In genomic region chr1:35726814-35727433, GRCh38 we compare ENCODE assay signal across 8 cellular contexts. TPM values are rescaled to one million over a fixed set of nuclear protein-coding genes. Genes with fewer than 3 reads are reported as not detected.
DNase-seq lines count a peak whose midpoint lies in the region; ATAC-seq and TF ChIP-seq lines count a peak whose summit lies in the region.

No MANE protein-coding gene starts in this region.

- ATAC-seq in HG03565 (IDR thresholded peaks at IDR 0.05; ENCODE audit: unreplicated experiment) (no peak), HG03025 (IDR thresholded peaks at IDR 0.05; ENCODE audit: low FRiP score, unreplicated experiment) (no peak)

- H3K4me3 ChIP-seq in fibroblast of the aortic adventitia (ENCODE audit: low read depth, low read length) = no peak overlapping the region

- DNase-seq in DMS153 treated with DMSO at 0.1 percent for 48 hours (lab: John Stamatoyannopoulos, UW; ENCODE audit: unreplicated experiment) (peak; percentile 74), KBM-7 (peak; percentile 62), OCI-M1 (lab: John Stamatoyannopoulos, UW) (peak; percentile 58), fibroblast of the aortic adventitia (ENCODE audit: low read depth) (peak; percentile 75), nucleus accumbens (lab: John Stamatoyannopoulos, UW) (peak in 48 of 56 donors; percentile 6 to 78 (median 37))
- DNase-seq in activated T-cell treated with anti-CD3 and anti-CD28 coated beads, Interleukin-2, amount 50 U/mL, for 48 hours = peak; percentile 48 to 61

- peak; percentile 90 for TF ChIP-seq CTCF in fibroblast of the aortic adventitia (IDR thresholded peaks at IDR 0.05; ENCODE audit: insufficient read depth, low read length)

- in situ Hi-C loops in KBM-7 (cut with MboI; ENCODE audit: low pct_unique_long_range_greater_than_20kb, low sequenced_read_pairs) = no loop called here

RNA-seq across cellular contexts. Expression of gene C1orf216, which starts 8.2 kb away (rescaled TPM):
- total RNA-seq in fibroblast of the aortic adventitia (ENCODE audit: low replicate concordance) = 19.3 and 27.2 TPM in 2 replicates

RNA-seq across cellular contexts. Expression of gene CLSPN, which starts 42.9 kb away (rescaled TPM):
- 1.7 and 40.8 TPM in 2 replicates for total RNA-seq in fibroblast of the aortic adventitia (ENCODE audit: low replicate concordance)
